Comparison of ENCODE assay signal across 8 cellular contexts in the genomic region with DNA sequence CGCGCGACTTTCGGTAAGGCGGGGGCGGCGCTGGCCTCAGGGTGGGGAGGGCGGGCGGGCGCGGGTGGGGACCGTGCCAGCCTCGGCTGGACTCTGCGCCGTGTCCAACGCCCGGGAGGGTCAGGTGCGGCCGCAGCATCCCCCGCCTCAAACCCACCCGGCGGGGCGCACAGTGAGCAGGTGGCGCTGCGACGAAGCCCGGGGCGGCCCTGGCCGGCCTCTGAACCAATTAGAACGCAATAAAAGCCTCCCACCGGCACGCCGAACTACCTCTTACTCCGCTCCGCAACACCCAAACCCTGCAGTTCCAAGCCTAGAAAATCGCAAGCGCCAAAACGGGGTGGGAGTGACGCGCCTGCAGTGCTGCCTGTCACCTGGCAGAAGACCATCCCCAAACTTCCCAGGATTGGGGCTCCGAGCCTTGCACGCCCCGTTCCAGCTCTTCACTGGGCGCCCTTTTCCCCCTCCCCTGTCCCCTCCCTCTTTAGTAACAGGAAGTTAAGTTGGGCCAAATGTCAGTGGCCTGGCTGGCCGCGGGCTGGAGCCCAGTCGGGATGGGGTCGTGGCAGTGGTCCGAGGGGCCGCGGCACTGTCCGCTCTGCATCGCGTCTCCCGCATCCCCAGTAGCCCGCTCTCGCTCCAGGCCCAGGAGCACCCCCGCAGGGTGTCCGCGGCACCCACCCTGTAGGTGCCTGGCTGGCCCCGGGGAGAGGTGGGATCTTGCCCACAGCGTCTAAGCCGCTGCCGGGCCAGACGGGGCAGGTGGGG. TPM values are rescaled to one million over a fixed set of nuclear protein-coding genes. Genes with fewer than 3 reads are reported as not detected.
DNase-seq lines count a peak whose midpoint lies in the region; ATAC-seq and TF ChIP-seq lines count a peak whose summit lies in the region.

No MANE protein-coding gene starts in this region.

- no peaks in the 10 kb centered on the region for H3K9me3 ChIP-seq in HUES48 (ENCODE audit: control insufficient read depth, insufficient read depth, low read length)

- intact Hi-C loops in natural killer cell (cut with micrococcal nuclease) = loop anchor here (1.0 to 5.0 kb wide), 2 partner anchors 111 to 125 kb away; no protein-coding TSS in a partner anchor

- no peak overlapping the region for H3K9ac ChIP-seq in HUES48 (ENCODE audit: low read depth, low read length)

- no peaks in the 10 kb centered on the region for H3K9me3 Mint-ChIP-seq in natural killer cell

- H3K4me3 ChIP-seq in HUES48 (ENCODE audit: low read depth, low read length) = peak overlapping the region; percentile 65

- peaks cover 0 to 5% of the 10 kb centered on the region in 2 donors for H3K27me3 Mint-ChIP-seq in natural killer cell (ENCODE audit: low read depth in 2 of 2)

- in situ Hi-C loops in G401 (cut with HindIII; ENCODE audit: low sequenced_read_pairs) = no loop called here
- in situ Hi-C loops in ACHN (cut with HindIII; ENCODE audit: low pct_ligation_motif_present, low pct_unique_long_range_greater_than_20kb, low sequenced_read_pairs) = no loop called here

- peak overlapping the region; percentile 83 for H3K4me3 Mint-ChIP-seq in natural killer cell

- no peaks in the 10 kb centered on the region for H3K36me3 Mint-ChIP-seq in natural killer cell

- peaks cover 6% of the 10 kb centered on the region for H3K4me1 ChIP-seq in HUES48 (ENCODE audit: control insufficient read depth, insufficient read depth, low read length)

- DNase-seq in G401 (ENCODE audit: low spot score) = peak; percentile 36
- peak; percentile 19 for DNase-seq in activated CD4-positive, alpha-beta T cell treated with anti-CD3 and anti-CD28 coated beads, Interleukin-2, amount 50 U/mL, for 1 hour
- peak; percentile 64 to 76 for DNase-seq in erythroblast (lab: John Stamatoyannopoulos, UW)
- DNase-seq in natural killer cell = no peak
- DNase-seq in ACHN = no peak
- no peak for DNase-seq in NCI-H1930 (lab: John Stamatoyannopoulos, UW)

- H3K27ac Mint-ChIP-seq in natural killer cell = peak overlapping the region in 1 of 2 donors; percentile 34

- H3K27me3 ChIP-seq in HUES48 (ENCODE audit: control insufficient read depth, insufficient read depth, low read length) = peaks cover 33% of the 10 kb centered on the region

- TF ChIP-seq POLR2A in erythroblast (IDR thresholded peaks at IDR 0.05; ENCODE audit: low read length) = no peak

- ATAC-seq in GM21515 (IDR thresholded peaks at IDR 0.05; ENCODE audit: unreplicated experiment) (peak; percentile 20), natural killer cell (peak; percentile 38 to 57 (median 41))

- peaks cover 20 to 26% of the 10 kb centered on the region in 2 donors for H3K4me1 Mint-ChIP-seq in natural killer cell

- TF ChIP-seq CTCF in natural killer cell (IDR thresholded peaks at IDR 0.05) = no peak

- no peaks in the 10 kb centered on the region for H3K36me3 ChIP-seq in HUES48 (ENCODE audit: control insufficient read depth, insufficient read depth, low read length)

- H3K27ac ChIP-seq in HUES48 (ENCODE audit: low read depth, low read length) = no peak overlapping the region

RNA-seq across cellular contexts. Expression of gene MICAL2, which starts 0.5 kb away (rescaled TPM):
- 12.6 and 21.1 TPM in 2 replicates for total RNA-seq in G401 (2014; rRNA removed; shearing (Covaris generic))
- total RNA-seq in natural killer cell = 10 to 100 TPM; 54.6 to 68.6 (median 57.4) TPM

Comparison
In these comparisons a context has a peak if more than half of its experiments do, and no peak if none do; other contexts are left out.
1. DNase-seq: peak in G401 (single experiment), activated CD4-positive, alpha-beta T cell treated with anti-CD3 and anti-CD28 coated beads, Interleukin-2, amount 50 U/mL, for 1 hour (single experiment) and erythroblast (2 of 2); none in natural killer cell (single experiment), ACHN (single experiment) and NCI-H1930 (0 of 2).